In genomic region chr20:47464380-47465101, GRCh38 we compare ENCODE assay signal across 7 cellular contexts. TPM values are rescaled to one million over a fixed set of nuclear protein-coding genes. Genes with fewer than 3 reads are reported as not detected.
DNase-seq lines count a peak whose midpoint lies in the region; ATAC-seq and TF ChIP-seq lines count a peak whose summit lies in the region.

No MANE protein-coding gene starts in this region.

- H3K4me2 ChIP-seq in skeletal muscle satellite cell (ENCODE audit: low read length), result peak overlapping the region; percentile 59

- peak overlapping the region; percentile 4 for H3K4me3 ChIP-seq in skeletal muscle satellite cell (ENCODE audit: low read length)

- H3K9ac ChIP-seq in skeletal muscle satellite cell (ENCODE audit: low read depth, low read length), result peak overlapping the region; percentile 57

- H3K4me1 ChIP-seq in foreskin keratinocyte, result peaks cover 16% of the 10 kb centered on the region
- H3K4me1 ChIP-seq in skeletal muscle satellite cell (ENCODE audit: control insufficient read depth, insufficient read depth, low read length), result peaks cover 22% of the 10 kb centered on the region

- TF ChIP-seq CTCF in foreskin keratinocyte (conservative IDR thresholded peaks at IDR 0.05), result peak; percentile 82

- ATAC-seq in foreskin keratinocyte (peak; percentile 93), HG03097 (IDR thresholded peaks at IDR 0.05; ENCODE audit: low FRiP score, unreplicated experiment) (no peak), GM21825 (IDR thresholded peaks at IDR 0.05; ENCODE audit: unreplicated experiment) (no peak)

- no peaks in the 10 kb centered on the region for H3K9me3 ChIP-seq in skeletal muscle satellite cell (replicated peaks; ENCODE audit: low read length)

- DNase-seq in HS-5 (ENCODE audit: low read depth) (peak; percentile 100), SHP77 (lab: John Stamatoyannopoulos, UW) (peak; percentile 79 to 82), foreskin keratinocyte (peak; percentile 94 to 97), midbrain (lab: John Stamatoyannopoulos, UW) (no peak)

- H3K27ac ChIP-seq in foreskin keratinocyte, result no peak overlapping the region

- no peaks in the 10 kb centered on the region for H3K36me3 ChIP-seq in skeletal muscle satellite cell (ENCODE audit: insufficient read depth, low read length)

- no peaks in the 10 kb centered on the region for H3K27me3 ChIP-seq in foreskin keratinocyte
- H3K27me3 ChIP-seq in skeletal muscle satellite cell (ENCODE audit: control insufficient read depth, insufficient read depth, low read length), result no peaks in the 10 kb centered on the region

RNA-seq across cellular contexts. Expression of gene NCOA3, which starts 37.1 kb away (rescaled TPM):
- total RNA-seq in foreskin keratinocyte, result 22.0 and 25.7 TPM in 2 replicates
- polyA plus RNA-seq in foreskin keratinocyte, result 3.2 and 3.3 TPM in 2 replicates
- 35.0 and 39.8 TPM in 2 replicates for total RNA-seq in skeletal muscle satellite cell (2012; rRNA removed)
